Comparison of ENCODE assay signal across 27 cellular contexts in genomic region chr2:72527424-72527823, GRCh38.
"Had no signal": no experiment of that assay in that cellular context is flagged by ENCODE, and none has a peak within 500 bp of the region (broad histone marks: within the 10 kb centered on the region; RNA-seq: fewer than 3 reads in every experiment).

No MANE protein-coding gene starts in this region.

- H3K4me1 Mint-ChIP-seq: activated CD4-positive, alpha-beta T cell treated with anti-CD3 and anti-CD28 coated beads for 36 hours; activated CD8-positive, alpha-beta memory T cell treated with anti-CD3 and anti-CD28 coated beads, Interleukin-2, amount 10 ng/mL, durations not matched to agents 7 days and 5 days; stimulated activated memory B cell treated with anti-CD40 and anti-IgM and Interleukin-4, amounts not matched to agents 10 μg/mL and 1 μg/mL and 100 μg/mL, for 72 hours; stimulated activated naive CD8-positive, alpha-beta T cell treated with anti-CD3 and anti-CD28 coated beads, Interleukin-15, amount 100 ng/mL, for 72 hours had no signal

- H2AFZ ChIP-seq: hepatocyte had no signal

- H3K4me3 ChIP-seq: adrenal gland, body of pancreas, gastrocnemius medialis, hepatocyte, ovary, sigmoid colon, upper lobe of right lung had no signal

- DNase-seq: activated CD4-positive, alpha-beta T cell treated with anti-CD3 and anti-CD28 coated beads for 36 hours; activated CD4-positive, CD25-positive, alpha-beta regulatory T cell; activated CD8-positive, alpha-beta memory T cell treated with anti-CD3 and anti-CD28 coated beads, Interleukin-2, amount 10 ng/mL, durations not matched to agents 7 days and 5 days; activated CD8-positive, alpha-beta T cell treated with anti-CD3 and anti-CD28 coated beads, Interleukin-2, amount 10 ng/mL, durations not matched to agents 7 days and 5 days; activated T-cell treated with anti-CD3 and anti-CD28 coated beads, Interleukin-2, amount 50 U/mL, for 48 hours; adrenal gland; aorta; body of pancreas; cortex of kidney; effector memory CD8-positive, alpha-beta T cell; gastrocnemius medialis; midbrain; naive thymus-derived CD4-positive, alpha-beta T cell; ovary; retina; sigmoid colon; small intestine; stimulated activated CD4-positive, alpha-beta T cell treated with anti-CD3 and anti-CD28 coated beads, Interleukin-4, amount 100 ng/mL, for 4 hours; stimulated activated CD8-positive, alpha-beta memory T cell treated with anti-CD3 and anti-CD28 coated beads, Interleukin-4, amount 100 ng/mL, for 48 hours; stimulated activated naive CD8-positive, alpha-beta T cell treated with anti-CD3 and anti-CD28 coated beads, Interleukin-15, amount 100 ng/mL, for 72 hours; substantia nigra; upper lobe of right lung had no signal

- H3K9me3 Mint-ChIP-seq: activated T-helper 2 cell treated with anti-CD3 and anti-CD28 coated beads, Interferon-gamma antibody, Interleukin-2, Interleukin-4, amounts not matched to agents 10 μg/mL and 5 μg/mL and 100 μg/mL, durations not matched to agents 14 hours and 24 hours and 36 hours; effector memory CD8-positive, alpha-beta T cell; stimulated activated memory B cell treated with anti-CD40 and anti-IgM and Interleukin-4, amounts not matched to agents 10 μg/mL and 1 μg/mL and 100 μg/mL, for 72 hours; stimulated activated naive CD8-positive, alpha-beta T cell treated with anti-CD3 and anti-CD28 coated beads, Interleukin-15, amount 100 ng/mL, for 72 hours had no signal

- H3K9me3 ChIP-seq: body of pancreas, gastrocnemius medialis, ovary, sigmoid colon, upper lobe of right lung had no signal

- H3K36me3 Mint-ChIP-seq: activated CD8-positive, alpha-beta memory T cell treated with anti-CD3 and anti-CD28 coated beads, Interleukin-2, amount 10 ng/mL, durations not matched to agents 7 days and 5 days; stimulated activated memory B cell treated with anti-CD40 and anti-IgM and Interleukin-4, amounts not matched to agents 10 μg/mL and 1 μg/mL and 100 μg/mL, for 72 hours had no signal

- H3K79me2 ChIP-seq: hepatocyte had no signal

- H3K4me1 ChIP-seq: body of pancreas, gastrocnemius medialis, sigmoid colon, upper lobe of right lung had no signal

- H3K27ac ChIP-seq: adrenal gland, body of pancreas, gastrocnemius medialis, hepatocyte, ovary, sigmoid colon, upper lobe of right lung had no signal

- H3K4me2 ChIP-seq: hepatocyte had no signal

- H3K4me3 Mint-ChIP-seq: activated CD4-positive, alpha-beta T cell treated with anti-CD3 and anti-CD28 coated beads for 36 hours; activated CD8-positive, alpha-beta memory T cell treated with anti-CD3 and anti-CD28 coated beads, Interleukin-2, amount 10 ng/mL, durations not matched to agents 7 days and 5 days; activated CD8-positive, alpha-beta T cell treated with anti-CD3 and anti-CD28 coated beads, Interleukin-2, amount 10 ng/mL, durations not matched to agents 7 days and 5 days; activated naive CD8-positive, alpha-beta T cell; effector memory CD8-positive, alpha-beta T cell; naive thymus-derived CD4-positive, alpha-beta T cell; stimulated activated memory B cell treated with anti-CD40 and anti-IgM and Interleukin-4, amounts not matched to agents 10 μg/mL and 1 μg/mL and 100 μg/mL, for 72 hours; stimulated activated naive CD8-positive, alpha-beta T cell treated with anti-CD3 and anti-CD28 coated beads, Interleukin-15, amount 100 ng/mL, for 72 hours had no signal

- H3K27ac Mint-ChIP-seq: activated CD4-positive, alpha-beta T cell treated with anti-CD3 and anti-CD28 coated beads for 36 hours; activated CD8-positive, alpha-beta memory T cell treated with anti-CD3 and anti-CD28 coated beads, Interleukin-2, amount 10 ng/mL, durations not matched to agents 7 days and 5 days; activated CD8-positive, alpha-beta T cell treated with anti-CD3 and anti-CD28 coated beads, Interleukin-2, amount 10 ng/mL, durations not matched to agents 7 days and 5 days; activated naive CD8-positive, alpha-beta T cell; activated T-helper 2 cell treated with anti-CD3 and anti-CD28 coated beads, Interferon-gamma antibody, Interleukin-2, Interleukin-4, amounts not matched to agents 10 μg/mL and 5 μg/mL and 100 μg/mL, durations not matched to agents 14 hours and 24 hours and 36 hours; effector memory CD8-positive, alpha-beta T cell; naive thymus-derived CD4-positive, alpha-beta T cell; progenitor cell of endocrine pancreas; stimulated activated memory B cell treated with anti-CD40 and anti-IgM and Interleukin-4, amounts not matched to agents 10 μg/mL and 1 μg/mL and 100 μg/mL, for 72 hours; stimulated activated naive CD8-positive, alpha-beta T cell treated with anti-CD3 and anti-CD28 coated beads, Interleukin-15, amount 100 ng/mL, for 72 hours had no signal

- H3K36me3 ChIP-seq: adrenal gland, gastrocnemius medialis, ovary, sigmoid colon, upper lobe of right lung had no signal

- H3K27me3 ChIP-seq: adrenal gland, body of pancreas, gastrocnemius medialis, hepatocyte, ovary, sigmoid colon, upper lobe of right lung had no signal

- H3K27me3 Mint-ChIP-seq: activated CD4-positive, alpha-beta T cell treated with anti-CD3 and anti-CD28 coated beads for 36 hours; activated CD8-positive, alpha-beta memory T cell treated with anti-CD3 and anti-CD28 coated beads, Interleukin-2, amount 10 ng/mL, durations not matched to agents 7 days and 5 days; activated naive CD8-positive, alpha-beta T cell; effector memory CD8-positive, alpha-beta T cell; progenitor cell of endocrine pancreas; stimulated activated memory B cell treated with anti-CD40 and anti-IgM and Interleukin-4, amounts not matched to agents 10 μg/mL and 1 μg/mL and 100 μg/mL, for 72 hours; stimulated activated naive CD8-positive, alpha-beta T cell treated with anti-CD3 and anti-CD28 coated beads, Interleukin-15, amount 100 ng/mL, for 72 hours had no signal
